In the genomic region with DNA sequence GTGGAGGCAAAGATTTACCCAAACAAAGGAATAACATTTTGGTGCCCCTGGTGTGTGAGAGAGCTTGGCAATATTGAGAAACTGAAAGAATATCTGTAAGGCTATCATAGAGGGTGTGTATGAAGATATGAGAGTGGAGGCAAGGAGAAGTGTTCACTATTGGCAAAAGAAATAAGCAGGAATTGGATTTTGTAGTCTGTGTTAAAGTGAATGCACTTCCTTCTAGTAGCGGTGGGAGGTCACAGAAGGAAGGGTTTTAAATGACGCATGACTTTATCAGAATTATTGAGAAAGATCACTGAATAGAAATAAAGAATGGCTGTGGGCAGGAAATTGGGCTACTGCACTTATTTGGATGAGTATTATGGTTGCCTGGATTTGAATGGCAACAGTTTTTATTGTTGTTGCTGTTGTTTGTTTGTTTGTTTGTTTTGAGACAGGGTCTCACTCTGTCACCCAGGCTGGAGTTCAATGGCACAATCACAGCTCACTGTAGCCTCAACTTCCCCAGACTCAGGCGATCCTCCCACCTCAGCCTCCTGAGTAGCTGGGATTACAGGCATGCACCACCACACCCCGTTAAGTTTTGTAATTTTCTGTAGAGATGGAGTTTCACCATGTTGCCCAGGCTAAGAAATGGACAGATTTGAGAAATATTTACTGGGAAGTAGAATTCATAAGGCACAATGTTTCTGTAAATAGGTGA, we compare ENCODE assay signal across 18 cellular contexts. TPM values are rescaled to one million over a fixed set of nuclear protein-coding genes. Genes with fewer than 3 reads are reported as not detected.
DNase-seq lines count a peak whose midpoint lies in the region; ATAC-seq and TF ChIP-seq lines count a peak whose summit lies in the region.
"Had no signal": no experiment of that assay in that cellular context is flagged by ENCODE, and none has a peak within 500 bp of the region (broad histone marks: within the 10 kb centered on the region; RNA-seq: fewer than 3 reads in every experiment).

No MANE protein-coding gene starts in this region.

- H3K79me2 ChIP-seq in DND-41 (ENCODE audit: insufficient read depth, low read length) (peaks cover 74% of the 10 kb centered on the region), OCI-LY3 (ENCODE audit: low read length) (no peaks in the 10 kb centered on the region)

- intact Hi-C loops in lower lobe of right lung (cut with DNase I) (no loop called here), upper lobe of right lung (cut with DNase I) (no loop called here)

- H3K27me3 Mint-ChIP-seq in stimulated activated memory B cell treated with anti-CD40 and anti-IgM and Interleukin-4, amounts not matched to agents 10 μg/mL and 1 μg/mL and 100 μg/mL, for 72 hours: no peaks in the 10 kb centered on the region
- H3K27me3 Mint-ChIP-seq in glutamatergic neuron (ENCODE audit: unreplicated experiment): peaks cover under 1% of the 10 kb centered on the region

- H3K4me1 ChIP-seq in DND-41 (ENCODE audit: insufficient read depth, low read length) (peaks cover 62% of the 10 kb centered on the region), OCI-LY3 (ENCODE audit: low read length) (peaks cover 49% of the 10 kb centered on the region), lower lobe of right lung (no peaks in the 10 kb centered on the region), upper lobe of right lung (no peaks in the 10 kb centered on the region)
- H3K4me1 ChIP-seq: Caco-2 had no signal

- no peaks in the 10 kb centered on the region for H3K27me3 ChIP-seq in DND-41 (ENCODE audit: insufficient read depth, low read length, poor library complexity)
- H3K27me3 ChIP-seq in OCI-LY3 (ENCODE audit: low read depth, low read length): no peaks in the 10 kb centered on the region
- no peaks in the 10 kb centered on the region for H3K27me3 ChIP-seq in lower lobe of right lung (ENCODE audit: low read depth)
- H3K27me3 ChIP-seq in upper lobe of right lung: no peaks in the 10 kb centered on the region

- TF ChIP-seq CTCF in DND-41 (IDR thresholded peaks at IDR 0.05; ENCODE audit: borderline replicate concordance, extremely low read depth, low read length, poor library complexity, severe bottlenecking): no peak
- no peak for TF ChIP-seq CTCF in OCI-LY3 (IDR thresholded peaks at IDR 0.05; ENCODE audit: low read depth, low read length)
- no peak for TF ChIP-seq CTCF in lower lobe of right lung (IDR thresholded peaks at IDR 0.05)
- no peak for TF ChIP-seq CTCF in upper lobe of right lung (IDR thresholded peaks at IDR 0.05)
- TF ChIP-seq CTCF in glutamatergic neuron (IDR thresholded peaks at IDR 0.05; ENCODE audit: partially characterized antibody, unreplicated experiment): no peak

- ATAC-seq in DND-41 (ENCODE audit: insufficient read depth, low read depth): no peak
- ATAC-seq in lower lobe of right lung: peak; percentile 41 to 59
- ATAC-seq in upper lobe of right lung: peak; percentile 64
- ATAC-seq in stimulated activated memory B cell treated with anti-CD40 and anti-IgM and Interleukin-4, amounts not matched to agents 10 μg/mL and 1 μg/mL and 100 μg/mL, for 72 hours: no peak
- ATAC-seq: CD8-positive, alpha-beta T cell; GM12878; GM23338; HCT116 had no signal

- H4K20me1 ChIP-seq in DND-41 (ENCODE audit: insufficient read depth, low read length): no peaks in the 10 kb centered on the region
- no peaks in the 10 kb centered on the region for H4K20me1 ChIP-seq in OCI-LY3 (ENCODE audit: insufficient read depth, low read length)

- H3K4me3 Mint-ChIP-seq in stimulated activated memory B cell treated with anti-CD40 and anti-IgM and Interleukin-4, amounts not matched to agents 10 μg/mL and 1 μg/mL and 100 μg/mL, for 72 hours: no peak overlapping the region
- H3K4me3 Mint-ChIP-seq in glutamatergic neuron (ENCODE audit: unreplicated experiment): no peak overlapping the region
- H3K4me3 Mint-ChIP-seq: CD4-positive, CD25-positive, alpha-beta regulatory T cell; CD8-positive, alpha-beta T cell; GM23338; H9 had no signal

- H3K4me3 ChIP-seq in DND-41 (ENCODE audit: low read depth in 1 of 2, low read length in 2 of 2) (no peak overlapping the region), OCI-LY3 (ENCODE audit: low read length) (peak overlapping the region; percentile 26; the same call in 1 of the 2 replicates), lower lobe of right lung (no peak overlapping the region), upper lobe of right lung (no peak overlapping the region)
- H3K4me3 ChIP-seq: GM12878, GM23338 had no signal

- no peak overlapping the region for H3K27ac Mint-ChIP-seq in stimulated activated memory B cell treated with anti-CD40 and anti-IgM and Interleukin-4, amounts not matched to agents 10 μg/mL and 1 μg/mL and 100 μg/mL, for 72 hours
- H3K27ac Mint-ChIP-seq in glutamatergic neuron (ENCODE audit: unreplicated experiment): no peak overlapping the region
- H3K27ac Mint-ChIP-seq: CD4-positive, CD25-positive, alpha-beta regulatory T cell; CD8-positive, alpha-beta T cell; GM23338; H9 had no signal

- H2AFZ ChIP-seq in DND-41 (ENCODE audit: low read depth, low read length): no peak overlapping the region
- no peak overlapping the region for H2AFZ ChIP-seq in OCI-LY3 (ENCODE audit: low read depth, low read length)
- H2AFZ ChIP-seq: GM23338 had no signal

- H3K9me3 Mint-ChIP-seq in stimulated activated memory B cell treated with anti-CD40 and anti-IgM and Interleukin-4, amounts not matched to agents 10 μg/mL and 1 μg/mL and 100 μg/mL, for 72 hours: peaks cover 8% of the 10 kb centered on the region
- H3K9me3 Mint-ChIP-seq in glutamatergic neuron (ENCODE audit: unreplicated experiment): peaks cover 10% of the 10 kb centered on the region
- H3K9me3 Mint-ChIP-seq: GM23338, H9 had no signal

- H3K36me3 ChIP-seq in DND-41 (ENCODE audit: insufficient read depth, low read length) (peaks cover 71% of the 10 kb centered on the region), OCI-LY3 (replicated peaks; ENCODE audit: low read depth, low read length) (no peaks in the 10 kb centered on the region), lower lobe of right lung (no peaks in the 10 kb centered on the region), upper lobe of right lung (no peaks in the 10 kb centered on the region)

- H3K9ac ChIP-seq in DND-41 (ENCODE audit: low read depth, low read length) (no peak overlapping the region), OCI-LY3 (ENCODE audit: low read length) (no peak overlapping the region; the same call in 1 of the 2 replicates)

- H3K36me3 Mint-ChIP-seq in stimulated activated memory B cell treated with anti-CD40 and anti-IgM and Interleukin-4, amounts not matched to agents 10 μg/mL and 1 μg/mL and 100 μg/mL, for 72 hours: no peaks in the 10 kb centered on the region
- no peaks in the 10 kb centered on the region for H3K36me3 Mint-ChIP-seq in glutamatergic neuron (ENCODE audit: unreplicated experiment)
- H3K36me3 Mint-ChIP-seq: CD4-positive, CD25-positive, alpha-beta regulatory T cell; CD8-positive, alpha-beta T cell had no signal

- peaks cover 32% of the 10 kb centered on the region for H3K9me3 ChIP-seq in DND-41 (ENCODE audit: insufficient read depth, low read length, severe bottlenecking)
- no peaks in the 10 kb centered on the region for H3K9me3 ChIP-seq in OCI-LY3 (ENCODE audit: insufficient read depth, low read length)
- H3K9me3 ChIP-seq in lower lobe of right lung: peaks cover 3% of the 10 kb centered on the region
- no peaks in the 10 kb centered on the region for H3K9me3 ChIP-seq in upper lobe of right lung
- H3K9me3 ChIP-seq: Caco-2 had no signal

- H3K4me1 Mint-ChIP-seq in stimulated activated memory B cell treated with anti-CD40 and anti-IgM and Interleukin-4, amounts not matched to agents 10 μg/mL and 1 μg/mL and 100 μg/mL, for 72 hours: no peaks in the 10 kb centered on the region
- peaks cover 7% of the 10 kb centered on the region for H3K4me1 Mint-ChIP-seq in glutamatergic neuron (ENCODE audit: low read depth, unreplicated experiment)
- H3K4me1 Mint-ChIP-seq: CD4-positive, CD25-positive, alpha-beta regulatory T cell; GM23338; H9 had no signal

- DNase-seq in DND-41 (no peak), lower lobe of right lung (no peak), upper lobe of right lung (no peak), glutamatergic neuron (no peak)
- no peak for DNase-seq in stimulated activated CD4-positive, alpha-beta T cell treated with anti-CD3 and anti-CD28 coated beads, Interleukin-2, amount 100 ng/mL, for 24 hours
- DNase-seq: Caco-2; CD4-positive, CD25-positive, alpha-beta regulatory T cell; CD8-positive, alpha-beta T cell; DMS153; EL; GDM1; H9 had no signal

- H3K27ac ChIP-seq in DND-41 (ENCODE audit: low read length): peak overlapping the region; percentile 83
- H3K27ac ChIP-seq in OCI-LY3 (ENCODE audit: low read length): peak overlapping the region; percentile 68
- H3K27ac ChIP-seq in lower lobe of right lung: no peak overlapping the region
- no peak overlapping the region for H3K27ac ChIP-seq in upper lobe of right lung

- H3K4me2 ChIP-seq in DND-41 (ENCODE audit: insufficient read depth, low read length) (no peak overlapping the region), OCI-LY3 (ENCODE audit: low read length) (peak overlapping the region; percentile 51)
- H3K4me2 ChIP-seq: GM23338 had no signal

RNA-seq across cellular contexts. Expression of a gene that starts 16.3 kb away (rescaled TPM):
- 85.4 TPM for total RNA-seq in lower lobe of right lung
- total RNA-seq in upper lobe of right lung: 79.1 TPM
- 6.6 TPM for total RNA-seq in glutamatergic neuron (ENCODE audit: unreplicated experiment)
- total RNA-seq: A673; CD4-positive, CD25-positive, alpha-beta regulatory T cell had no signal

Comparison
In these comparisons a context has a peak if more than half of its experiments do, and no peak if none do; other contexts are left out.
1. ATAC-seq: peak in lower lobe of right lung (2 of 2) and upper lobe of right lung (single experiment); none in DND-41 (single experiment) and stimulated activated memory B cell treated with anti-CD40 and anti-IgM and Interleukin-4, amounts not matched to agents 10 μg/mL and 1 μg/mL and 100 μg/mL, for 72 hours (single experiment).
2. H3K27ac ChIP-seq: peak in DND-41 (single experiment) and OCI-LY3 (single experiment); none in lower lobe of right lung (single experiment) and upper lobe of right lung (single experiment).
3. RNA of a gene that starts 16.3 kb away (total RNA-seq): 85.4 TPM in lower lobe of right lung (single experiment) and 79.1 TPM in upper lobe of right lung (single experiment); 6.6 TPM in glutamatergic neuron (single experiment); every median in the first group is over 10 times any median in the second.